8 cellular contexts compared by ENCODE assay signal in the genomic region with DNA sequence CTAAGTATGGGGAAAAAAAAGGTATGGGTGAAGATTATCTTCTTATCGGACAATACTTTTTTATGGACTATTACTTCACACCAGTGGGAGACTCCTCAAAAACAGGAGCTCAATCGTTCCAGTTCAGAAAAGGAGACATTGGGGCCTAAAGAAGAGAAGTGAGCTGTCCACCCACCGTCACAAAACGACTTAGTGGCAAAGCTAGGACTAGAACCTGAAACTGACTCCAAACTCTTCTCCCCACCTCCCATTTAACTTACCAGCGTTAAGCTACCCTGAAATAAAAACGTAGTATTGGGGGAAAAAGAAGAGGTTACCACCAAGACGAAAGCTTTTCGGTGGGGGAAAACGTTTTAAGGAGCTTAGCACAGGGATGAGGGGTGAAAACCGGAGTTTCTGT. TPM values are rescaled to one million over a fixed set of nuclear protein-coding genes. Genes with fewer than 3 reads are reported as not detected.
A peak's percentile ranks its signal among the peaks of the same experiment; 100 is the strongest.
DNase-seq lines count a peak whose midpoint lies in the region; ATAC-seq, FAIRE-seq and TF ChIP-seq lines count a peak whose summit lies in the region.

No MANE protein-coding gene starts in this region.

- FAIRE-seq in RCC 7860 (lab: Jason Lieb, UNC) = no peak

- H3K4me1 Mint-ChIP-seq in effector memory CD8-positive, alpha-beta T cell (ENCODE audit: low read depth in 2 of 2) = peaks cover 13 to 26% of the 10 kb centered on the region in 2 donors
- H3K4me1 Mint-ChIP-seq in nephron progenitor cell = peaks cover 18% of the 10 kb centered on the region

- DNase-seq in cardiac muscle cell (ENCODE audit: low read depth in 1 of 2, low spot score in 1 of 2) (peak in 1 of 2 donors; percentile 10), left ventricle myocardium superior (no peak), NCI-H69 (lab: John Stamatoyannopoulos, UW) (peak; percentile 6), nephron progenitor cell (no peak), RCC 7860 (ENCODE audit: low spot score) (no peak), NCI-H2107 treated with DMSO at 0.1 percent for 48 hours (lab: John Stamatoyannopoulos, UW; ENCODE audit: unreplicated experiment) (no peak)
- no peak for DNase-seq in effector memory CD8-positive, alpha-beta T cell
- DNase-seq in stimulated activated CD4-positive, alpha-beta T cell treated with anti-CD3 and anti-CD28 coated beads, Interleukin-15, amount 100 ng/mL, for 24 hours = no peak

- H3K36me3 Mint-ChIP-seq in effector memory CD8-positive, alpha-beta T cell (ENCODE audit: insufficient read depth) = peaks cover 26% of the 10 kb centered on the region
- H3K36me3 Mint-ChIP-seq in nephron progenitor cell (ENCODE audit: low read depth) = peaks cover 25% of the 10 kb centered on the region

- intact Hi-C loops in left ventricle myocardium superior (cut with micrococcal nuclease) = no loop called here

- peak overlapping the region; percentile 49 for H3K27ac ChIP-seq in cardiac muscle cell

- peaks cover 0 to 2% of the 10 kb centered on the region in 2 donors for H3K9me3 Mint-ChIP-seq in effector memory CD8-positive, alpha-beta T cell
- peaks cover 7% of the 10 kb centered on the region for H3K9me3 Mint-ChIP-seq in nephron progenitor cell

- H3K9me3 ChIP-seq in cardiac muscle cell (ENCODE audit: low read depth) = no peaks in the 10 kb centered on the region

- peak overlapping the region; percentile 98 to 100 for H3K4me3 Mint-ChIP-seq in effector memory CD8-positive, alpha-beta T cell
- peak overlapping the region; percentile 92 for H3K4me3 Mint-ChIP-seq in nephron progenitor cell

- H3K27me3 ChIP-seq in cardiac muscle cell = peaks cover 6% of the 10 kb centered on the region

- peaks cover 28% of the 10 kb centered on the region for H3K36me3 ChIP-seq in cardiac muscle cell

- peaks cover 5 to 7% of the 10 kb centered on the region in 2 donors for H3K27me3 Mint-ChIP-seq in effector memory CD8-positive, alpha-beta T cell
- H3K27me3 Mint-ChIP-seq in nephron progenitor cell (ENCODE audit: low read depth, poor library complexity) = peaks cover 14% of the 10 kb centered on the region

- peak overlapping the region; percentile 98 to 100 for H3K27ac Mint-ChIP-seq in effector memory CD8-positive, alpha-beta T cell
- peak overlapping the region; percentile 95 for H3K27ac Mint-ChIP-seq in nephron progenitor cell

- H3K4me1 ChIP-seq in cardiac muscle cell (ENCODE audit: low read depth) = peaks cover 8% of the 10 kb centered on the region

- H3K4me3 ChIP-seq in cardiac muscle cell = peak overlapping the region; percentile 82

- no peak for ATAC-seq in left ventricle myocardium superior
- peak; percentile 10 for ATAC-seq in effector memory CD8-positive, alpha-beta T cell (replicated peaks)

- TF ChIP-seq CTCF in cardiac muscle cell (IDR thresholded peaks at IDR 0.05; ENCODE audit: low read depth, low read length) (no peak), nephron progenitor cell (IDR thresholded peaks at IDR 0.05) (no peak)

RNA-seq across cellular contexts. Expression of a gene that starts 0.5 kb away (rescaled TPM):
- total RNA-seq in cardiac muscle cell (21.2 and 46.2 TPM in 2 replicates), left ventricle myocardium superior (24.3 TPM)
- 27.2 and 34.8 TPM in 2 replicates for polyA plus RNA-seq in cardiac muscle cell

RNA-seq across cellular contexts. Expression of a gene that starts 10.2 kb away (rescaled TPM):
- total RNA-seq in cardiac muscle cell (0.27 TPM in 1 of 2 replicates, not detected in the other), left ventricle myocardium superior (not detected)
- polyA plus RNA-seq in cardiac muscle cell = 0.18 TPM in 1 of 2 replicates, not detected in the other
